In the genomic region with DNA sequence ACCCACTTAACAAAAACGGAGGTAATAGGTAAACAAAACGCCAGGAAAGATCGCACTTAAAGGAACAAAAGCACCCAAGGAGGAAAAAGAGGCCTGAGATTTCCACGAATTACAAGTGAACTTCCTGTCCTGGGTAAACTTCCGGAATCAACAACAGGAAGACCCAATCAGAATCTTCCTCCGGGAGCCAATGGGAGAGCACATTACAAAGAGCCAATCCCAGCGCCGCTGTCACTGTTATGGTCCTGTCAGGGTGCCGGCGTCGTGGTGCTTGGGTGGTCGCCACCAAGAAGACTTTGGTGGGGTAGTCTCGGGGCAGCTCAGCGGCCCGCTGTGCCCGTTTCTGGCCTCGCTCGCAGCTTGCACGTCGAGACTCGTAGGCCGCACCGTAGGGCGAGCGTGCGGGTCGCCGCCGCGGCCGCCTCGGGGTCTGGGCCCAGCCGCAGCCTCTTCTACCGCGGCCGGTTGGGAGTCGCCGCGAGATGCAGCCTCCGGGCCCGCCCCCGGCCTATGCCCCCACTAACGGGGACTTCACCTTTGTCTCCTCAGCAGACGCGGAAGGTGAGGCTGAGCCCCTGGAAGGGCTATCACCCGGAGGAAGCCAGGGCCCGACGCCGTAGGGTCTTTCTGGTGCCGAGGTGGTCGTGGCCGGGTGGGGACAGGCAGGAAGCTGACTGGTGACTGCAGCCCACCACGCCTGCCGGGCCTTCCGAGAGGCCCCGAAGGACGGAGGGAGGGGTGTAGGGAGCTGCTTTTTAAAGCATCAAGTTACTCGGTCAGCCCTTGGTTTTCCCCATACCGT, we compare ENCODE assay signal across 1 cellular context.
TF ChIP-seq lines count a peak whose summit lies in the region.

Gene YIPF4 (plus strand): TSS at position 231 of the 802 bp plus-strand sequence. CDS start 252 bp downstream, at position 483.

TF ChIP-seq in HepG2, 621 proteins besides CTCF, POLR2A, EP300 and RAD21 (continued from another document and continues in another):
- peak; percentile 73; the same call in 1 of the 2 replicates for TF ChIP-seq ZNF772 (CRISPR knock-in tag; IDR thresholded peaks at IDR 0.05)
- TF ChIP-seq MED1 (CRISPR knock-in tag; IDR thresholded peaks at IDR 0.05): peak; percentile 77
- TF ChIP-seq NCOA2 (CRISPR knock-in tag; IDR thresholded peaks at IDR 0.05): no peak; the same call in 1 of the 2 replicates
- peak; percentile 94; the same call in 1 of the 2 replicates for TF ChIP-seq ZNF891 (CRISPR knock-in tag; IDR thresholded peaks at IDR 0.05)
- TF ChIP-seq ZNF496 (CRISPR knock-in tag; IDR thresholded peaks at IDR 0.05; ENCODE audit: insufficient replicate concordance): no peak
- TF ChIP-seq, protein P1, sequence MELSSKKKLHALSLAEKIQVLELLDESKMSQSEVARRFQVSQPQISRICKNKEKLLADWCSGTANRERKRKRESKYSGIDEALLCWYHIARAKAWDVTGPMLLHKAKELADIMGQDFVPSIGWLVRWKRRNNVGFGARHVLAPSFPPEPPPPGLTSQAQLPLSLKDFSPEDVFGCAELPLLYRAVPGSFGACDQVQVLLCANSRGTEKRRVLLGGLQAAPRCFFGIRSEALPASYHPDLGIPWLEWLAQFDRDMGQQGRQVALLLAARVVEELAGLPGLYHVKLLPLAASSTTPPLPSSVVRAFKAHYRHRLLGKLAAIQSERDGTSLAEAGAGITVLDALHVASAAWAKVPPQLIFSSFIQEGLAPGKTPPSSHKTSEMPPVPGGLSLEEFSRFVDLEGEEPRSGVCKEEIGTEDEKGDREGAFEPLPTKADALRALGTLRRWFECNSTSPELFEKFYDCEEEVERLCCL (CRISPR knock-in tag; IDR thresholded peaks at IDR 0.05; ENCODE audit: borderline replicate concordance): peak; percentile 33; the same call in 1 of the 2 replicates
- peak; percentile 64; the same call in 1 of the 3 replicates for TF ChIP-seq MXI1 (IDR thresholded peaks at IDR 0.05; ENCODE audit: borderline replicate concordance, low read depth, low read length)
- peak; percentile 86; the same call in 1 of the 2 replicates for TF ChIP-seq ZNF44 (CRISPR knock-in tag; IDR thresholded peaks at IDR 0.05)
- TF ChIP-seq MTA1 (CRISPR knock-in tag; IDR thresholded peaks at IDR 0.05; ENCODE audit: borderline replicate concordance): peak; percentile 64; the same call in 1 of the 2 replicates
- TF ChIP-seq ZSCAN31 (CRISPR knock-in tag; IDR thresholded peaks at IDR 0.05; ENCODE audit: low read depth): peak; percentile 75; the same call in 1 of the 2 replicates
- no peak for TF ChIP-seq IKZF1 (IDR thresholded peaks at IDR 0.05)
- TF ChIP-seq ZNF615 (CRISPR knock-in tag; IDR thresholded peaks at IDR 0.05; ENCODE audit: borderline replicate concordance): no peak
- no peak for TF ChIP-seq HMG20B (CRISPR knock-in tag; conservative IDR thresholded peaks at IDR 0.05)
- TF ChIP-seq, protein P2, sequence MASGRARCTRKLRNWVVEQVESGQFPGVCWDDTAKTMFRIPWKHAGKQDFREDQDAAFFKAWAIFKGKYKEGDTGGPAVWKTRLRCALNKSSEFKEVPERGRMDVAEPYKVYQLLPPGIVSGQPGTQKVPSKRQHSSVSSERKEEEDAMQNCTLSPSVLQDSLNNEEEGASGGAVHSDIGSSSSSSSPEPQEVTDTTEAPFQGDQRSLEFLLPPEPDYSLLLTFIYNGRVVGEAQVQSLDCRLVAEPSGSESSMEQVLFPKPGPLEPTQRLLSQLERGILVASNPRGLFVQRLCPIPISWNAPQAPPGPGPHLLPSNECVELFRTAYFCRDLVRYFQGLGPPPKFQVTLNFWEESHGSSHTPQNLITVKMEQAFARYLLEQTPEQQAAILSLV (CRISPR knock-in tag; IDR thresholded peaks at IDR 0.05; ENCODE audit: borderline replicate concordance): peak; percentile 97
- TF ChIP-seq HNRNPUL1 (IDR thresholded peaks at IDR 0.05; ENCODE audit: low read depth, low read length): no peak
- no peak; the same call in 1 of the 2 replicates for TF ChIP-seq REXO4 (CRISPR knock-in tag; IDR thresholded peaks at IDR 0.05; ENCODE audit: borderline replicate concordance)
- no peak for TF ChIP-seq LRRFIP1 (CRISPR knock-in tag; conservative IDR thresholded peaks at IDR 0.05)
- TF ChIP-seq ZNF639 (CRISPR knock-in tag; conservative IDR thresholded peaks at IDR 0.05): peak; percentile 94
- peak; percentile 74 for TF ChIP-seq CREM (IDR thresholded peaks at IDR 0.05)
- 0 out of 2 replicates have a peak, but pooled peaks have one; percentile 14 for TF ChIP-seq CREM (CRISPR knock-in tag; IDR thresholded peaks at IDR 0.05)
- TF ChIP-seq KAT8 (CRISPR knock-in tag; IDR thresholded peaks at IDR 0.05): peak; percentile 100
- peak; percentile 80; the same call in 1 of the 2 replicates for TF ChIP-seq ZNF607 (CRISPR knock-in tag; IDR thresholded peaks at IDR 0.05; ENCODE audit: borderline replicate concordance)
- TF ChIP-seq ZNF543 (CRISPR knock-in tag; IDR thresholded peaks at IDR 0.05): peak; percentile 86; the same call in 1 of the 2 replicates
- TF ChIP-seq SMAD9 (CRISPR knock-in tag; IDR thresholded peaks at IDR 0.05): 0 out of 2 replicates have a peak, but pooled peaks have one; percentile 25
- TF ChIP-seq SOX6 (IDR thresholded peaks at IDR 0.05): no peak
- TF ChIP-seq SOX6 (CRISPR knock-in tag; IDR thresholded peaks at IDR 0.05): peak; percentile 14
- TF ChIP-seq ZSCAN29 (CRISPR knock-in tag; conservative IDR thresholded peaks at IDR 0.05): peak; percentile 82; the same call in 1 of the 2 replicates
- no peak for TF ChIP-seq RNF219 (CRISPR knock-in tag; IDR thresholded peaks at IDR 0.05)
- 0 out of 2 replicates have a peak, but pooled peaks have one; percentile 56 for TF ChIP-seq TFE3 (CRISPR knock-in tag; IDR thresholded peaks at IDR 0.05)
- no peak; the same call in 1 of the 2 replicates for TF ChIP-seq DDIT3 (CRISPR knock-in tag; IDR thresholded peaks at IDR 0.05)
- peak; percentile 57; the same call in 1 of the 2 replicates for TF ChIP-seq NCOA1 (CRISPR knock-in tag; IDR thresholded peaks at IDR 0.05)
- TF ChIP-seq PHF21A (CRISPR knock-in tag; IDR thresholded peaks at IDR 0.05): peak; percentile 67; the same call in 1 of the 2 replicates
- no peak; the same call in none of the 2 replicates for TF ChIP-seq SP2 (CRISPR knock-in tag; IDR thresholded peaks at IDR 0.05)
- TF ChIP-seq HMGA1 (CRISPR knock-in tag; conservative IDR thresholded peaks at IDR 0.05): no peak
- TF ChIP-seq ZNF780A (CRISPR knock-in tag; IDR thresholded peaks at IDR 0.05): no peak
- TF ChIP-seq FOXP4 (CRISPR knock-in tag; IDR thresholded peaks at IDR 0.05): peak; percentile 87
- TF ChIP-seq RBM39 (IDR thresholded peaks at IDR 0.05; ENCODE audit: low read depth, low read length, poor library complexity, severe bottlenecking): peak; percentile 92
- TF ChIP-seq, protein P3, sequence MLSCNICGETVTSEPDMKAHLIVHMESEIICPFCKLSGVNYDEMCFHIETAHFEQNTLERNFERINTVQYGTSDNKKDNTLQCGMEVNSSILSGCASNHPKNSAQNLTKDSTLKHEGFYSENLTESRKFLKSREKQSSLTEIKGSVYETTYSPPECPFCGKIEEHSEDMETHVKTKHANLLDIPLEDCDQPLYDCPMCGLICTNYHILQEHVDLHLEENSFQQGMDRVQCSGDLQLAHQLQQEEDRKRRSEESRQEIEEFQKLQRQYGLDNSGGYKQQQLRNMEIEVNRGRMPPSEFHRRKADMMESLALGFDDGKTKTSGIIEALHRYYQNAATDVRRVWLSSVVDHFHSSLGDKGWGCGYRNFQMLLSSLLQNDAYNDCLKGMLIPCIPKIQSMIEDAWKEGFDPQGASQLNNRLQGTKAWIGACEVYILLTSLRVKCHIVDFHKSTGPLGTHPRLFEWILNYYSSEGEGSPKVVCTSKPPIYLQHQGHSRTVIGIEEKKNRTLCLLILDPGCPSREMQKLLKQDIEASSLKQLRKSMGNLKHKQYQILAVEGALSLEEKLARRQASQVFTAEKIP (CRISPR knock-in tag; IDR thresholded peaks at IDR 0.05; ENCODE audit: borderline replicate concordance): no peak
- peak; percentile 37; the same call in 1 of the 2 replicates for TF ChIP-seq ZNF761 (CRISPR knock-in tag; conservative IDR thresholded peaks at IDR 0.05)
- no peak for TF ChIP-seq TCF12 (IDR thresholded peaks at IDR 0.05)
- peak; percentile 40; the same call in 1 of the 2 replicates for TF ChIP-seq TCF12 (CRISPR knock-in tag; IDR thresholded peaks at IDR 0.05)
